In the genomic region with DNA sequence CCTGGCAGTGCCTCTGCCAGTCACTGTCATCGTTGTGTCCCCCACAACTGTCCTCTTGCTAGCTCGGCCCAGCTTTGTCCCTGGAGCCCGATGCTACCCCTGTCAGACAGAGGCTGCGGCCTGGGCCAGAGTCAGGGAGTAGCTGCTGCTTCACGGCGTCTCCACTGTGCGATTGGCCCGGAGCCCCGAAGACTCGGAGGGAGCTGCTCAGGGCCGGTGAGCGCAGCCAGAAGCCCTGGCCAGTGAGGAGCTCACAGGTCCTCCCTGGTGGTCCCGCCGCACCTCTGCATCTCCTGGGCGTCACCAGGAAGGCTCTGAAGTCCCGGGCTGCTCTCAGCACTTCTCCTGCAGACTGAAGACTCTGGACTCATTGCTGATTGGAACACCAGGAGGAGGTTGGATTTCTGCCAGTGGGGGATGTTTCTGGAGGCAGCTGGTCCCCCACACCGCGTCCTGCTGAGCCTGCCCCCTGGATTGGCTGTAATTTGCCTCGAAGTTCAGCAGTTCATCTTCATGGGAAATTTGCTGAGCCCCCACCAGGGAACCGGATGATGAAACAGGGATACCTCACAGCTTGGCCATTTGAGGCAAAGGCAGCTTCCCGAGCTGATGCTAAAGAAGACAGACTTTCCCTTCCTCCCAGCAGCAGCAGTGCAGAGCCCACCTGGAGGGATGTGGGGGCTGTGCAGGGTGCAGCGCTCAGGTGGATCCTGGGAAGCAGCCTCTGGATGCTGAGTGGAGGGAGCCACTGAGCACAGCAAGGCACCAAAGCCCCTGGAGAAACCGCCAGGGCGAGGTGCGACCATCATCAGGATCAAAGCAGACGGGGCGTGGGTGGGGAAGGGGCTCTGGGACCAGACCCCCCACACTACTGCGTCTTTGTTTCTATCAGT, we compare ENCODE assay signal across 1 cellular context.
TF ChIP-seq lines count a peak whose summit lies in the region.

No MANE protein-coding gene starts in this region.

TF ChIP-seq in WTC11, 78 proteins besides CTCF, POLR2A, EP300 and RAD21:
- TF ChIP-seq ZNF219 (CRISPR knock-in tag; IDR thresholded peaks at IDR 0.05; ENCODE audit: borderline replicate concordance) = no peak
- TF ChIP-seq E2F1 (CRISPR knock-in tag; IDR thresholded peaks at IDR 0.05) = no peak
- TF ChIP-seq RORB (CRISPR knock-in tag; IDR thresholded peaks at IDR 0.05) = no peak
